1 cellular context compared by ENCODE assay signal in genomic region chr6:135481786-135482369, GRCh38.
TF ChIP-seq lines count a peak whose summit lies in the region.

No MANE protein-coding gene starts in this region.

TF ChIP-seq in GM12878, 131 proteins besides CTCF, POLR2A, EP300 and RAD21 (continued from another document):
- TF ChIP-seq KLF5 (IDR thresholded peaks at IDR 0.05; ENCODE audit: partially characterized antibody), result no peak
- TF ChIP-seq TBL1XR1 (IDR thresholded peaks at IDR 0.05; ENCODE audit: low read depth, low read length), result no peak
- no peak for TF ChIP-seq CHD2 (IDR thresholded peaks at IDR 0.05; ENCODE audit: borderline replicate concordance, low read depth, low read length)
- TF ChIP-seq USF1 (IDR thresholded peaks at IDR 0.05; ENCODE audit: borderline replicate concordance, extremely low read length, insufficient read depth, low read depth, low read length), result no peak
TF ChIP-seq in GM12878: peak in this region for 2.
